In the genomic region with DNA sequence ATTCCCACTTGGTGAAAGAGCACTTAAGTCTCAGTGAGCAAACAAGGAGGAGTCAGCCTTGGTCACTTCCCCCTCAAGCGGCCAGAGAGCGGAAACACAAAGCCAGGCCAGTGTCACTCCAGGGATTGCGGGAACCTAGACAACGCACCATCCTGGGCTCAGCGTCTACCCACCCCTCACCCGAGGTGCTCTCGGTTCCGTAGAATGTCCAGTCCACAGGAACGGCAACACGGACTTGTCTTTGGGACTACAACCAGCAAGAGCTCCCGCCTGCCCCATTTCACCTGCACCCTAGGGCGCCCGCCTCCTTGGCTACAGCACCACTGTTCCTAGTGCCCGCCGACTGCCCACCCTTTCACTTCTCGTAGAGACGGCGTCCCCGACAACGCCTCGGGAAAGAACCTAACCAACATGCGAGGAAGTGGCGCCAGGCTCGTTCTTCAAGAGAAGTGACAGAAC, we compare ENCODE assay signal across 8 cellular contexts. TPM values are rescaled to one million over a fixed set of nuclear protein-coding genes. Genes with fewer than 3 reads are reported as not detected.
DNase-seq lines count a peak whose midpoint lies in the region; ATAC-seq and TF ChIP-seq lines count a peak whose summit lies in the region.

No MANE protein-coding gene starts in this region.

- H3K27ac ChIP-seq in HL-60 (replicated peaks): peak overlapping the region; percentile 66

- no peaks in the 10 kb centered on the region for H3K27me3 Mint-ChIP-seq in activated naive CD8-positive, alpha-beta T cell treated with anti-CD3 and anti-CD28 coated beads, Interleukin-2, amount 50 U/mL, for 24 hours

- ATAC-seq in GM21367 (IDR thresholded peaks at IDR 0.05; ENCODE audit: unreplicated experiment) (peak; percentile 36), Right ventricle myocardium inferior (peak; percentile 76), omental fat pad (ENCODE audit: low FRiP score) (peak; percentile 56)
- peak; percentile 31 for ATAC-seq in activated naive CD8-positive, alpha-beta T cell treated with anti-CD3 and anti-CD28 coated beads, Interleukin-2, amount 50 U/mL, for 24 hours

- H3K27me3 ChIP-seq in HL-60 (ENCODE audit: insufficient read depth, poor library complexity, severe bottlenecking): no peaks in the 10 kb centered on the region

- intact Hi-C loops in Right ventricle myocardium inferior (cut with DNase I): no loop called here

- peak overlapping the region; percentile 93 for H3K4me3 ChIP-seq in HL-60 (replicated peaks; ENCODE audit: insufficient read depth, low read length)

- peak overlapping the region; percentile 99 for H3K4me3 Mint-ChIP-seq in activated naive CD8-positive, alpha-beta T cell treated with anti-CD3 and anti-CD28 coated beads, Interleukin-2, amount 50 U/mL, for 24 hours

- peaks cover 55% of the 10 kb centered on the region for H3K4me1 Mint-ChIP-seq in activated naive CD8-positive, alpha-beta T cell treated with anti-CD3 and anti-CD28 coated beads, Interleukin-2, amount 50 U/mL, for 24 hours

- H3K9me3 Mint-ChIP-seq in activated naive CD8-positive, alpha-beta T cell treated with anti-CD3 and anti-CD28 coated beads, Interleukin-2, amount 50 U/mL, for 24 hours: no peaks in the 10 kb centered on the region

- TF ChIP-seq CTCF in HL-60 (IDR thresholded peaks at IDR 0.05; ENCODE audit: insufficient read depth, low read length): no peak
- TF ChIP-seq CTCF in omental fat pad (IDR thresholded peaks at IDR 0.05): no peak

- H3K36me3 Mint-ChIP-seq in activated naive CD8-positive, alpha-beta T cell treated with anti-CD3 and anti-CD28 coated beads, Interleukin-2, amount 50 U/mL, for 24 hours (ENCODE audit: low read depth): peaks cover 39% of the 10 kb centered on the region

- DNase-seq in DMS79 treated with DMSO at 0.1 percent for 48 hours (lab: John Stamatoyannopoulos, UW): peak; percentile 57
- DNase-seq in HL-60 (ENCODE audit: low read depth in 1 of 2, low spot score in 1 of 2): peak; percentile 41 to 73
- DNase-seq in OCI-M2 (lab: John Stamatoyannopoulos, UW; ENCODE audit: unreplicated experiment): peak; percentile 5
- DNase-seq in activated naive CD8-positive, alpha-beta T cell treated with anti-CD3 and anti-CD28 coated beads, Interleukin-2, amount 50 U/mL, for 24 hours: no peak
- DNase-seq in Right ventricle myocardium inferior (ENCODE audit: missing footprints): peak; percentile 73
- DNase-seq in omental fat pad (ENCODE audit: low spot score): peak; percentile 24
- DNase-seq in activated effector memory CD4-positive, alpha-beta T cell treated with Interleukin-2 at 50 U/mL for 16 hours: no peak

- peak overlapping the region; percentile 97 for H3K27ac Mint-ChIP-seq in activated naive CD8-positive, alpha-beta T cell treated with anti-CD3 and anti-CD28 coated beads, Interleukin-2, amount 50 U/mL, for 24 hours

RNA-seq across cellular contexts. Expression of gene GDAP2, which starts 0.5 kb away (rescaled TPM):
- total RNA-seq in Right ventricle myocardium inferior (15.9 TPM), omental fat pad (10 to 100 TPM; 19.9 to 28.1 (median 24.8) TPM)

RNA-seq across cellular contexts. Expression of gene WDR3, which starts 0.6 kb away (rescaled TPM):
- 11.7 TPM for total RNA-seq in Right ventricle myocardium inferior
- 10 to 100 TPM; 10.7 to 28.8 (median 17.0) TPM for total RNA-seq in omental fat pad

Comparison
In these comparisons a context has a peak if more than half of its experiments do, and no peak if none do; other contexts are left out.
1. DNase-seq: peak in DMS79 treated with DMSO at 0.1 percent for 48 hours (single experiment), HL-60 (2 of 2), OCI-M2 (single experiment), Right ventricle myocardium inferior (single experiment) and omental fat pad (single experiment); none in activated naive CD8-positive, alpha-beta T cell treated with anti-CD3 and anti-CD28 coated beads, Interleukin-2, amount 50 U/mL, for 24 hours (single experiment) and activated effector memory CD4-positive, alpha-beta T cell treated with Interleukin-2 at 50 U/mL for 16 hours (single experiment).
2. Peak in every context shown above with its lines, with median percentiles within 50 percentile points of each other: ATAC-seq.